Comparison of ENCODE assay signal across 16 cellular contexts in genomic region chr6:145096846-145097245, GRCh38.
"Had no signal": no experiment of that assay in that cellular context is flagged by ENCODE, and none has a peak within 500 bp of the region (broad histone marks: within the 10 kb centered on the region; RNA-seq: fewer than 3 reads in every experiment).

No MANE protein-coding gene starts in this region.

- H3K4me1 ChIP-seq: psoas muscle, testis had no signal

- DNase-seq: activated CD8-positive, alpha-beta memory T cell treated with anti-CD3 and anti-CD28 coated beads, Interleukin-2, amount 50 U/mL, for 48 hours; activated CD8-positive, alpha-beta T cell treated with anti-CD3 and anti-CD28 coated beads for 36 hours; activated naive CD4-positive, alpha-beta T cell treated with anti-CD3 and anti-CD28 coated beads for 36 hours; caudate nucleus; effector CD8-positive, alpha-beta T cell; immature natural killer cell; mesenchymal stem cell; psoas muscle; stimulated activated CD4-positive, alpha-beta T cell treated with anti-CD3 and anti-CD28 coated beads, Interleukin-15, amount 100 ng/mL, for 24 hours; stimulated activated CD4-positive, alpha-beta T cell treated with anti-CD3 and anti-CD28 coated beads, Interleukin-4, amount 100 ng/mL, for 24 hours; testis had no signal

- H3K27me3 ChIP-seq: testis had no signal

- H3K4me3 ChIP-seq: coronary artery, psoas muscle, testis had no signal

- H3K27ac Mint-ChIP-seq: activated CD8-positive, alpha-beta T cell treated with anti-CD3 and anti-CD28 coated beads for 36 hours; activated naive CD4-positive, alpha-beta T cell treated with anti-CD3 and anti-CD28 coated beads for 36 hours; activated T-helper 1 cell treated with anti-CD3 and anti-CD28 coated beads, Interleukin-12 subunit alpha, Interleukin-12 subunit beta, Interleukin-2, Interleukin-4 antibody, amounts not matched to agents 30 ng/mL and 10 ng/mL and 1 ng/mL, durations not matched to agents 14 hours and 24 hours and 36 hours; immature natural killer cell; nephron; stimulated activated naive CD8-positive, alpha-beta T cell treated with anti-CD3 and anti-CD28 coated beads, Interleukin-15, Interleukin-2, amounts not matched to agents 100 ng/mL and 50 ng/mL, for 24 hours had no signal

- H3K36me3 Mint-ChIP-seq: immature natural killer cell had no signal

- H3K9me3 ChIP-seq: testis had no signal

- ATAC-seq: activated CD8-positive, alpha-beta T cell treated with anti-CD3 and anti-CD28 coated beads for 36 hours; psoas muscle had no signal

- H3K27ac ChIP-seq: coronary artery, psoas muscle, testis, VCaP had no signal

- H3K4me3 Mint-ChIP-seq: activated CD8-positive, alpha-beta T cell treated with anti-CD3 and anti-CD28 coated beads for 36 hours; activated naive CD4-positive, alpha-beta T cell treated with anti-CD3 and anti-CD28 coated beads for 36 hours; activated T-helper 1 cell treated with anti-CD3 and anti-CD28 coated beads, Interleukin-12 subunit alpha, Interleukin-12 subunit beta, Interleukin-2, Interleukin-4 antibody, amounts not matched to agents 30 ng/mL and 10 ng/mL and 1 ng/mL, durations not matched to agents 14 hours and 24 hours and 36 hours; immature natural killer cell; nephron; stimulated activated naive CD8-positive, alpha-beta T cell treated with anti-CD3 and anti-CD28 coated beads, Interleukin-15, Interleukin-2, amounts not matched to agents 100 ng/mL and 50 ng/mL, for 24 hours had no signal

- H3K4me1 Mint-ChIP-seq: immature natural killer cell, nephron had no signal
